ENCODE assay signal across 7 cellular contexts in genomic region chr7:151113344-151114150, GRCh38. TPM values are rescaled to one million over a fixed set of nuclear protein-coding genes. Genes with fewer than 3 reads are reported as not detected.
DNase-seq lines count a peak whose midpoint lies in the region; ATAC-seq and TF ChIP-seq lines count a peak whose summit lies in the region.

No MANE protein-coding gene starts in this region.

- H3K27ac ChIP-seq in prostate gland (peak overlapping the region; percentile 74 to 76), gastrocnemius medialis (no peak overlapping the region)

- H3K4me3 ChIP-seq in prostate gland (peak overlapping the region; percentile 28 to 36), gastrocnemius medialis (no peak overlapping the region)

- ATAC-seq in HG03025 (IDR thresholded peaks at IDR 0.05; ENCODE audit: low FRiP score, unreplicated experiment) (no peak), gastrocnemius medialis (no peak), HG03039 (IDR thresholded peaks at IDR 0.05; ENCODE audit: unreplicated experiment) (no peak)

- 30% methylated on average over 13 of the region's 13 CpGs for WGBS in prostate gland

- TF ChIP-seq CTCF in prostate gland (IDR thresholded peaks at IDR 0.05) (peak in 3 of 4 experiments; percentile 14 to 42 (median 36)), gastrocnemius medialis (IDR thresholded peaks at IDR 0.05 in 4 of 5, conservative IDR thresholded peaks at IDR 0.05 in 1 of 5) (no peak)

- intact Hi-C loops in prostate gland (cut with DNase I), result loop anchor here (5.0 kb wide), 3 partner anchors 51 to 216 kb away; partner anchors contain the start of gene ABCB8
- intact Hi-C loops in gastrocnemius medialis (cut with DNase I; ENCODE audit: low total_unique reads), result no loop called here

- H3K4me1 ChIP-seq in prostate gland (replicated peaks) (peaks cover 11% of the 10 kb centered on the region), gastrocnemius medialis (peaks cover 4 to 5% of the 10 kb centered on the region in 2 donors)

- H3K27me3 ChIP-seq in prostate gland (replicated peaks; ENCODE audit: insufficient read depth), result no peaks in the 10 kb centered on the region
- no peaks in the 10 kb centered on the region for H3K27me3 ChIP-seq in gastrocnemius medialis

- peaks cover 0 to 6% of the 10 kb centered on the region in 2 donors for H3K36me3 ChIP-seq in prostate gland
- peaks cover 0 to 11% of the 10 kb centered on the region in 2 donors for H3K36me3 ChIP-seq in gastrocnemius medialis

- no peaks in the 10 kb centered on the region for H3K9me3 ChIP-seq in prostate gland
- H3K9me3 ChIP-seq in gastrocnemius medialis, result no peaks in the 10 kb centered on the region

- in situ Hi-C loops in gastrocnemius medialis (cut with MboI; ENCODE audit: low sequenced_read_pairs in 4 of 4), result no loop called here

- DNase-seq in H4 (ENCODE audit: low spot score) (peak; percentile 48), T1000 (lab: John Stamatoyannopoulos, UW) (peak; percentile 64), fibroblast of peridontal ligament (ENCODE audit: extremely low read depth) (peak; percentile 71), prostate gland (ENCODE audit: low spot score) (peak; percentile 86), gastrocnemius medialis (no peak)

- no peak for TF ChIP-seq POLR2A in prostate gland (IDR thresholded peaks at IDR 0.05)
- TF ChIP-seq POLR2A in gastrocnemius medialis (IDR thresholded peaks at IDR 0.05), result no peak

RNA-seq across cellular contexts. Expression of gene AGAP3, which starts 27.3 kb away (rescaled TPM):
- 26.1 and 36.6 TPM in 2 replicates for total RNA-seq in H4 (2014; rRNA removed; shearing (Covaris generic))
- 100 to 1,000 TPM in 1 of 2 donors, 10 to 100 TPM in 1; 80.3 to 112 TPM for total RNA-seq in prostate gland
- total RNA-seq in gastrocnemius medialis, result 10 to 100 TPM; 31.1 to 65.3 (median 36.3) TPM

RNA-seq across cellular contexts. Expression of gene TMUB1, which starts 30.3 kb away (rescaled TPM):
- total RNA-seq in H4 (2014; rRNA removed; shearing (Covaris generic)), result 37.1 and 37.3 TPM in 2 replicates
- total RNA-seq in prostate gland (10 to 100 TPM; 79.8 to 99.4 TPM), gastrocnemius medialis (100 to 1,000 TPM in 2 of 4 donors, 10 to 100 TPM in 2; 55.5 to 137 (median 97.4) TPM)

RNA-seq across cellular contexts. Expression of gene FASTK, which starts 32.9 kb away (rescaled TPM):
- 70.0 and 100 TPM in 2 replicates for total RNA-seq in H4 (2014; rRNA removed; shearing (Covaris generic))
- 100 to 1,000 TPM; 107 to 122 TPM for total RNA-seq in prostate gland
- 100 to 1,000 TPM; 108 to 181 (median 141) TPM for total RNA-seq in gastrocnemius medialis

RNA-seq across cellular contexts. Expression of gene GBX1, which starts 53.9 kb away (rescaled TPM):
- total RNA-seq in H4 (2014; rRNA removed; shearing (Covaris generic)), result not detected in 2 replicates
- total RNA-seq in prostate gland (not detected), gastrocnemius medialis (under 1 TPM in 1 of 4 donors, not detected in 3; 0.58 TPM)

RNA-seq across cellular contexts. Expression of gene SLC4A2, which starts 54.2 kb away (rescaled TPM):
- 61.6 and 82.9 TPM in 2 replicates for total RNA-seq in H4 (2014; rRNA removed; shearing (Covaris generic))
- total RNA-seq in prostate gland (100 to 1,000 TPM in 1 of 2 donors, 10 to 100 TPM in 1; 77.1 to 141 TPM), gastrocnemius medialis (10 to 100 TPM; 27.5 to 39.6 (median 33.0) TPM)

Comparison
In these comparisons a context has a peak if more than half of its experiments do, and no peak if none do; other contexts are left out.
1. DNase-seq: peak in H4 (single experiment), T1000 (single experiment), fibroblast of peridontal ligament (single experiment) and prostate gland (single experiment); none in gastrocnemius medialis (0 of 2).
2. H3K27ac ChIP-seq: peak in prostate gland (2 of 2); none in gastrocnemius medialis (0 of 4).
3. H3K4me3 ChIP-seq: peak in prostate gland (2 of 2); none in gastrocnemius medialis (0 of 4).
4. CTCF ChIP-seq: peak in prostate gland (3 of 4); none in gastrocnemius medialis (0 of 5).